In genomic region chr20:4063631-4064030, GRCh38 we compare ENCODE assay signal across 11 cellular contexts. TPM values are rescaled to one million over a fixed set of nuclear protein-coding genes. Genes with fewer than 3 reads are reported as not detected.
DNase-seq lines count a peak whose midpoint lies in the region; ATAC-seq and TF ChIP-seq lines count a peak whose summit lies in the region.
"Had no signal": no experiment of that assay in that cellular context is flagged by ENCODE, and none has a peak within 500 bp of the region (broad histone marks: within the 10 kb centered on the region; RNA-seq: fewer than 3 reads in every experiment).

No MANE protein-coding gene starts in this region.

- H3K9ac ChIP-seq in mesendoderm (ENCODE audit: low read length): peak overlapping the region; percentile 15

- H3K4me3 ChIP-seq in mesendoderm (ENCODE audit: low read length) (no peak overlapping the region), WERI-Rb-1 (ENCODE audit: low read depth, low read length) (no peak overlapping the region)
- H3K4me3 ChIP-seq: ovary had no signal

- no peak for TF ChIP-seq CTCF in activated CD8-positive, alpha-beta T cell treated with anti-CD3 and anti-CD28 coated beads for 36 hours (IDR thresholded peaks at IDR 0.05)
- TF ChIP-seq CTCF in type B pancreatic cell (conservative IDR thresholded peaks at IDR 0.05) (no peak), WERI-Rb-1 (IDR thresholded peaks at IDR 0.05; ENCODE audit: low read depth, low read length) (no peak)

- CTCF ChIA-PET in activated CD8-positive, alpha-beta T cell treated with anti-CD3 and anti-CD28 coated beads, Interleukin-2, amount 10 ng/mL, durations not matched to agents 7 days and 5 days (lab: Charles Lee): no interaction called here
- CTCF ChIA-PET in activated CD8-positive, alpha-beta T cell treated with anti-CD3 and anti-CD28 coated beads for 36 hours (lab: Charles Lee): no interaction called here

- H4K5ac ChIP-seq in mesendoderm (ENCODE audit: low read length): no peak overlapping the region

- H3K27ac Mint-ChIP-seq in activated CD8-positive, alpha-beta T cell treated with anti-CD3 and anti-CD28 coated beads, Interleukin-2, amount 10 ng/mL, durations not matched to agents 7 days and 5 days: peak overlapping the region; percentile 22
- no peak overlapping the region for H3K27ac Mint-ChIP-seq in activated CD8-positive, alpha-beta T cell treated with anti-CD3 and anti-CD28 coated beads for 36 hours
- H3K27ac Mint-ChIP-seq in central memory CD8-positive, alpha-beta T cell (ENCODE audit: low read depth): peak overlapping the region; percentile 8
- peak overlapping the region; percentile 71 for H3K27ac Mint-ChIP-seq in type B pancreatic cell

- peak overlapping the region; percentile 22 for H2AK5ac ChIP-seq in mesendoderm (ENCODE audit: low read length)

- H3K4me1 Mint-ChIP-seq in activated CD8-positive, alpha-beta T cell treated with anti-CD3 and anti-CD28 coated beads, Interleukin-2, amount 10 ng/mL, durations not matched to agents 7 days and 5 days (ENCODE audit: low read depth): peaks cover 38% of the 10 kb centered on the region
- H3K4me1 Mint-ChIP-seq in activated CD8-positive, alpha-beta T cell treated with anti-CD3 and anti-CD28 coated beads for 36 hours (ENCODE audit: low read depth): peaks cover 4% of the 10 kb centered on the region
- H3K4me1 Mint-ChIP-seq in central memory CD8-positive, alpha-beta T cell: no peaks in the 10 kb centered on the region
- H3K4me1 Mint-ChIP-seq in type B pancreatic cell (ENCODE audit: unreplicated experiment): peaks cover 44% of the 10 kb centered on the region

- no peaks in the 10 kb centered on the region for H3K79me1 ChIP-seq in mesendoderm (ENCODE audit: low read length)

- no peak for DNase-seq in activated CD8-positive, alpha-beta T cell treated with anti-CD3 and anti-CD28 coated beads, Interleukin-2, amount 10 ng/mL, durations not matched to agents 7 days and 5 days
- DNase-seq in activated CD8-positive, alpha-beta T cell treated with anti-CD3 and anti-CD28 coated beads for 36 hours: no peak
- no peak for DNase-seq in central memory CD8-positive, alpha-beta T cell (ENCODE audit: low spot score in 2 of 2)
- DNase-seq in mesendoderm (peak; percentile 67), type B pancreatic cell (ENCODE audit: extremely low spot score, unreplicated experiment) (no peak), WERI-Rb-1 (no peak)
- DNase-seq: cerebellar nuclear complex, NCI-H446 treated with DMSO at 0.1 percent for 48 hours had no signal

- H3K27me3 ChIP-seq in mesendoderm (ENCODE audit: insufficient read depth, low read length, poor library complexity) (no peaks in the 10 kb centered on the region), WERI-Rb-1 (ENCODE audit: insufficient read depth, low read depth, severe bottlenecking) (no peaks in the 10 kb centered on the region)
- H3K27me3 ChIP-seq: ovary had no signal

- no CpG with 5 or more reads among the region's 5 CpGs for WGBS in mesendoderm (ENCODE audit: extremely low coverage, insufficient coverage, low lambda C conversion rate)

- no peak overlapping the region for H2BK120ac ChIP-seq in mesendoderm (ENCODE audit: low read depth, low read length)

- no peak overlapping the region for H3K18ac ChIP-seq in mesendoderm (ENCODE audit: low read length)

- no peaks in the 10 kb centered on the region for H3K9me3 ChIP-seq in WERI-Rb-1 (ENCODE audit: severe bottlenecking)
- H3K9me3 ChIP-seq: ovary had no signal

- H3K27ac ChIP-seq in mesendoderm (ENCODE audit: low read depth, low read length) (peak overlapping the region; percentile 22), WERI-Rb-1 (no peak overlapping the region)

- H3K79me2 ChIP-seq in mesendoderm (ENCODE audit: control insufficient read depth, insufficient read depth, low read length): no peaks in the 10 kb centered on the region

- H3K4ac ChIP-seq in mesendoderm (ENCODE audit: low read depth, low read length): no peak overlapping the region

- H3K36me3 Mint-ChIP-seq in activated CD8-positive, alpha-beta T cell treated with anti-CD3 and anti-CD28 coated beads, Interleukin-2, amount 10 ng/mL, durations not matched to agents 7 days and 5 days (ENCODE audit: low read depth): no peaks in the 10 kb centered on the region
- no peaks in the 10 kb centered on the region for H3K36me3 Mint-ChIP-seq in activated CD8-positive, alpha-beta T cell treated with anti-CD3 and anti-CD28 coated beads for 36 hours (ENCODE audit: low read depth)
- no peaks in the 10 kb centered on the region for H3K36me3 Mint-ChIP-seq in central memory CD8-positive, alpha-beta T cell (ENCODE audit: insufficient read depth)
- no peaks in the 10 kb centered on the region for H3K36me3 Mint-ChIP-seq in type B pancreatic cell

- no peak overlapping the region for H3K4me2 ChIP-seq in mesendoderm (ENCODE audit: low read length)

- intact Hi-C loops in activated CD8-positive, alpha-beta T cell treated with anti-CD3 and anti-CD28 coated beads for 36 hours (cut with micrococcal nuclease): no loop called here

- H3K23ac ChIP-seq in mesendoderm (ENCODE audit: low read length): no peak overlapping the region

- H3K4me1 ChIP-seq in mesendoderm (ENCODE audit: control insufficient read depth, low read depth, low read length): peaks cover 11% of the 10 kb centered on the region

- H3K4me3 Mint-ChIP-seq in activated CD8-positive, alpha-beta T cell treated with anti-CD3 and anti-CD28 coated beads, Interleukin-2, amount 10 ng/mL, durations not matched to agents 7 days and 5 days: no peak overlapping the region
- no peak overlapping the region for H3K4me3 Mint-ChIP-seq in activated CD8-positive, alpha-beta T cell treated with anti-CD3 and anti-CD28 coated beads for 36 hours
- no peak overlapping the region for H3K4me3 Mint-ChIP-seq in central memory CD8-positive, alpha-beta T cell
- peak overlapping the region; percentile 32 for H3K4me3 Mint-ChIP-seq in type B pancreatic cell

- H4K8ac ChIP-seq in mesendoderm (ENCODE audit: low read depth, low read length): no peak overlapping the region

- peak overlapping the region; percentile 72 for H3K56ac ChIP-seq in mesendoderm (ENCODE audit: low read length)

- POLR2A ChIA-PET in activated CD8-positive, alpha-beta T cell treated with anti-CD3 and anti-CD28 coated beads, Interleukin-2, amount 10 ng/mL, durations not matched to agents 7 days and 5 days (lab: Charles Lee): no interaction called here
- POLR2A ChIA-PET in activated CD8-positive, alpha-beta T cell treated with anti-CD3 and anti-CD28 coated beads for 36 hours (lab: Charles Lee): no interaction called here

- no peak overlapping the region for H2BK5ac ChIP-seq in mesendoderm (ENCODE audit: low read length)

- no peaks in the 10 kb centered on the region for H3K36me3 ChIP-seq in mesendoderm (ENCODE audit: control insufficient read depth, insufficient read depth, low read length)
- H3K36me3 ChIP-seq in WERI-Rb-1: no peaks in the 10 kb centered on the region
- H3K36me3 ChIP-seq: ovary had no signal

- H3K27me3 Mint-ChIP-seq in activated CD8-positive, alpha-beta T cell treated with anti-CD3 and anti-CD28 coated beads, Interleukin-2, amount 10 ng/mL, durations not matched to agents 7 days and 5 days (ENCODE audit: low read depth): no peaks in the 10 kb centered on the region
- H3K27me3 Mint-ChIP-seq in activated CD8-positive, alpha-beta T cell treated with anti-CD3 and anti-CD28 coated beads for 36 hours: no peaks in the 10 kb centered on the region
- no peaks in the 10 kb centered on the region for H3K27me3 Mint-ChIP-seq in central memory CD8-positive, alpha-beta T cell
- no peaks in the 10 kb centered on the region for H3K27me3 Mint-ChIP-seq in type B pancreatic cell

- no peaks in the 10 kb centered on the region for H3K9me3 Mint-ChIP-seq in activated CD8-positive, alpha-beta T cell treated with anti-CD3 and anti-CD28 coated beads, Interleukin-2, amount 10 ng/mL, durations not matched to agents 7 days and 5 days (ENCODE audit: insufficient read depth)
- no peaks in the 10 kb centered on the region for H3K9me3 Mint-ChIP-seq in activated CD8-positive, alpha-beta T cell treated with anti-CD3 and anti-CD28 coated beads for 36 hours
- no peaks in the 10 kb centered on the region for H3K9me3 Mint-ChIP-seq in central memory CD8-positive, alpha-beta T cell
- H3K9me3 Mint-ChIP-seq in type B pancreatic cell: peaks cover 5% of the 10 kb centered on the region

- ATAC-seq in activated CD8-positive, alpha-beta T cell treated with anti-CD3 and anti-CD28 coated beads, Interleukin-2, amount 10 ng/mL, durations not matched to agents 7 days and 5 days: no peak
- no peak for ATAC-seq in activated CD8-positive, alpha-beta T cell treated with anti-CD3 and anti-CD28 coated beads for 36 hours
- ATAC-seq in central memory CD8-positive, alpha-beta T cell (replicated peaks; ENCODE audit: extremely low read depth, poor library complexity, severe bottlenecking): no peak
- ATAC-seq in GM19023 (IDR thresholded peaks at IDR 0.05; ENCODE audit: unreplicated experiment) (no peak), HG03045 (IDR thresholded peaks at IDR 0.05; ENCODE audit: unreplicated experiment) (no peak)

- no peak overlapping the region for H2BK15ac ChIP-seq in mesendoderm (replicated peaks; ENCODE audit: low read depth)

RNA-seq across cellular contexts. Expression of gene RNF24, which starts 48.3 kb away (rescaled TPM):
- 10 to 100 TPM; 12.3 to 15.3 TPM for total RNA-seq in activated CD8-positive, alpha-beta T cell treated with anti-CD3 and anti-CD28 coated beads, Interleukin-2, amount 10 ng/mL, durations not matched to agents 7 days and 5 days
- 10 to 100 TPM; 16.7 to 17.2 TPM for total RNA-seq in activated CD8-positive, alpha-beta T cell treated with anti-CD3 and anti-CD28 coated beads for 36 hours
- polyA plus RNA-seq in mesendoderm (2013, experiment 1 of 2): 13.8 TPM
- 13.2 TPM for polyA plus RNA-seq in mesendoderm (2013, experiment 2 of 2)
- total RNA-seq in type B pancreatic cell (ENCODE audit: low replicate concordance): 17.2 and 23.6 TPM in 2 replicates
